1 cellular context compared by ENCODE assay signal in the genomic region with DNA sequence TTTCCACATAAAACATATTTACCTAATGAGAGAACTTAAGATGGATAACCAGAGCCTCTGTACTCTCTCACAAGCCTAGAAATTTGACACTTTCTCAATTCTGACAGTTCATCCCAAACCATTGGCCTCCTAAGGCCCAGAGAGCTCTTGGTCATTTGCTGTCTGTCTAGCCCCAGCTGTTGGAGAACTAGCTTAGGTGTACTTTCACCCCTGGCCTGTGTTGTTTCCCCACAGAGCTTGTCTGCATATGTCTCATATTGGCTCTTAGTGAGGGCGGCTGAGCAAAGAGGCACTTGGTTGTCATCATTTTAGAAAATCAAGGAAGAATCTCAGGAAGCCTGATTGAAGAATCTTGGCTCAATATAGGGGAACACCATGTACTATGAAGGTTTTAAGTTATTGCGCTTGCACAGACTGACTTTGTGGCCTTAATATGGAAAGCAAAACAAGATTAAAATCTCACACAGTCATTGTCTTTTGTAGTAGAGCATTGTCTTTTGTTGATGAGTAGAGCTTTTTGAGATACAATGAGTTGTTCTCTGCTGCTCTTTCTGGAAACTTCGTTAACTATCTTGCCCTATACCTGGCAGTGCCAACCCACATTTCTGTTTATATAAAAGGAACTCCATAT.
TF ChIP-seq lines count a peak whose summit lies in the region.

No MANE protein-coding gene starts in this region.

TF ChIP-seq in K562, 482 proteins besides CTCF, POLR2A, EP300 and RAD21 (continued from another document):
- TF ChIP-seq, protein P1, sequence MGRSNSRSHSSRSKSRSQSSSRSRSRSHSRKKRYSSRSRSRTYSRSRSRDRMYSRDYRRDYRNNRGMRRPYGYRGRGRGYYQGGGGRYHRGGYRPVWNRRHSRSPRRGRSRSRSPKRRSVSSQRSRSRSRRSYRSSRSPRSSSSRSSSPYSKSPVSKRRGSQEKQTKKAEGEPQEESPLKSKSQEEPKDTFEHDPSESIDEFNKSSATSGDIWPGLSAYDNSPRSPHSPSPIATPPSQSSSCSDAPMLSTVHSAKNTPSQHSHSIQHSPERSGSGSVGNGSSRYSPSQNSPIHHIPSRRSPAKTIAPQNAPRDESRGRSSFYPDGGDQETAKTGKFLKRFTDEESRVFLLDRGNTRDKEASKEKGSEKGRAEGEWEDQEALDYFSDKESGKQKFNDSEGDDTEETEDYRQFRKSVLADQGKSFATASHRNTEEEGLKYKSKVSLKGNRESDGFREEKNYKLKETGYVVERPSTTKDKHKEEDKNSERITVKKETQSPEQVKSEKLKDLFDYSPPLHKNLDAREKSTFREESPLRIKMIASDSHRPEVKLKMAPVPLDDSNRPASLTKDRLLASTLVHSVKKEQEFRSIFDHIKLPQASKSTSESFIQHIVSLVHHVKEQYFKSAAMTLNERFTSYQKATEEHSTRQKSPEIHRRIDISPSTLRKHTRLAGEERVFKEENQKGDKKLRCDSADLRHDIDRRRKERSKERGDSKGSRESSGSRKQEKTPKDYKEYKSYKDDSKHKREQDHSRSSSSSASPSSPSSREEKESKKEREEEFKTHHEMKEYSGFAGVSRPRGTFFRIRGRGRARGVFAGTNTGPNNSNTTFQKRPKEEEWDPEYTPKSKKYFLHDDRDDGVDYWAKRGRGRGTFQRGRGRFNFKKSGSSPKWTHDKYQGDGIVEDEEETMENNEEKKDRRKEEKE (IDR thresholded peaks at IDR 0.05; ENCODE audit: borderline replicate concordance in 1 of 2, control insufficient read depth in 1 of 2, low read depth in 2 of 2, low read length in 1 of 2): no peak
- TF ChIP-seq, protein P2, sequence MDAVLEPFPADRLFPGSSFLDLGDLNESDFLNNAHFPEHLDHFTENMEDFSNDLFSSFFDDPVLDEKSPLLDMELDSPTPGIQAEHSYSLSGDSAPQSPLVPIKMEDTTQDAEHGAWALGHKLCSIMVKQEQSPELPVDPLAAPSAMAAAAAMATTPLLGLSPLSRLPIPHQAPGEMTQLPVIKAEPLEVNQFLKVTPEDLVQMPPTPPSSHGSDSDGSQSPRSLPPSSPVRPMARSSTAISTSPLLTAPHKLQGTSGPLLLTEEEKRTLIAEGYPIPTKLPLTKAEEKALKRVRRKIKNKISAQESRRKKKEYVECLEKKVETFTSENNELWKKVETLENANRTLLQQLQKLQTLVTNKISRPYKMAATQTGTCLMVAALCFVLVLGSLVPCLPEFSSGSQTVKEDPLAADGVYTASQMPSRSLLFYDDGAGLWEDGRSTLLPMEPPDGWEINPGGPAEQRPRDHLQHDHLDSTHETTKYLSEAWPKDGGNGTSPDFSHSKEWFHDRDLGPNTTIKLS (IDR thresholded peaks at IDR 0.05; ENCODE audit: borderline replicate concordance, low read depth): no peak
- no peak for TF ChIP-seq HMG20A (CRISPR knock-in tag; conservative IDR thresholded peaks at IDR 0.05)
